9 cellular contexts compared by ENCODE assay signal in genomic region chr13:113029487-113030258, GRCh38.
DNase-seq lines count a peak whose midpoint lies in the region; ATAC-seq, FAIRE-seq and TF ChIP-seq lines count a peak whose summit lies in the region.
"Had no signal": no experiment of that assay in that cellular context is flagged by ENCODE, and none has a peak within 500 bp of the region (broad histone marks: within the 10 kb centered on the region; RNA-seq: fewer than 3 reads in every experiment).

No MANE protein-coding gene starts in this region.

- H4K20me1 ChIP-seq in GM12878 (ENCODE audit: control insufficient read depth, insufficient read depth) = no peaks in the 10 kb centered on the region

- 21% methylated on average over 21 of the region's 23 CpGs for WGBS in GM12878 (ENCODE audit: insufficient coverage, insufficient replicate concordance, low lambda C conversion rate, missing lambda C conversion rate)

- H3K27ac ChIP-seq in AG04450 (ENCODE audit: low read depth, low read length) (no peak overlapping the region), GM12878 (ENCODE audit: control insufficient read depth, insufficient read depth) (no peak overlapping the region), lower lobe of right lung (no peak overlapping the region)

- POLR2A ChIA-PET in AG04450 (lab: Yijun Ruan, JAX) = no interaction called here
- POLR2A ChIA-PET in GM12878 (lab: Charles Lee) = no interaction called here

- H3K9me3 ChIP-seq in AG04450 (ENCODE audit: control insufficient read depth, insufficient read depth, low read length) = peaks cover 13% of the 10 kb centered on the region; the same call in 1 of the 2 replicates
- H3K9me3 ChIP-seq in GM12878 (replicated peaks; ENCODE audit: control insufficient read depth, insufficient read depth, low read length) = no peaks in the 10 kb centered on the region
- no peaks in the 10 kb centered on the region for H3K9me3 ChIP-seq in lower lobe of right lung

- SMC1A ChIA-PET in GM12878 (lab: Charles Lee; ENCODE audit: uncharacterized antibody, unreplicated experiment) = interaction anchor here (0.6 kb wide), 1 partner anchor 814 kb away, joined by 3 read pairs; no protein-coding TSS in a partner anchor

- no peak overlapping the region for H3K4me2 ChIP-seq in GM12878 (ENCODE audit: control insufficient read depth, insufficient read depth)

- peak; percentile 47 for TF ChIP-seq RAD21 in GM12878 (IDR thresholded peaks at IDR 0.05; ENCODE audit: insufficient read depth, low read depth, low read length)

- in situ Hi-C loops in GM12878 (cut with MboI) = no loop called here

- DNase-seq in AG04450 (ENCODE audit: low read depth, low spot score) (no peak), GM12891 (ENCODE audit: insufficient read length, low spot score) (peak; percentile 66), T-helper 2 cell (peak in 3 of 5 experiments; percentile 8 to 27 (median 23)), GM12878 (ENCODE audit: low read depth, low spot score) (no peak), lower lobe of right lung (no peak), NCI-H2107 (lab: John Stamatoyannopoulos, UW) (no peak)
- DNase-seq in stimulated activated CD8-positive, alpha-beta memory T cell treated with anti-CD3 and anti-CD28 coated beads, Interleukin-4, amount 100 ng/mL, for 48 hours = peak; percentile 84

- TF ChIP-seq POLR2A in GM12891 (IDR thresholded peaks at IDR 0.05; ENCODE audit: low read depth, low read length) (no peak), GM12878 (IDR thresholded peaks at IDR 0.05; ENCODE audit: low read depth, low read length) (no peak)

- RAD21 ChIA-PET in GM12878 (lab: Charles Lee; ENCODE audit: unreplicated experiment) = no interaction called here

- peaks cover 18% of the 10 kb centered on the region for H3K27me3 ChIP-seq in AG04450 (ENCODE audit: control insufficient read depth, insufficient read depth, low read length)
- H3K27me3 ChIP-seq in GM12878 (replicated peaks in 1 of 2; ENCODE audit: control insufficient read depth in 2 of 2, insufficient read depth in 2 of 2, low read length in 1 of 2) = no peaks in the 10 kb centered on the region; a peak in 2 of 4 replicates
- H3K27me3 ChIP-seq in lower lobe of right lung (ENCODE audit: low read depth) = no peaks in the 10 kb centered on the region

- H2AFZ ChIP-seq in GM12878 (ENCODE audit: control insufficient read depth, low read depth, low read length) = no peak overlapping the region

- ATAC-seq in GM12878 = peak; percentile 66
- ATAC-seq in lower lobe of right lung = peak; percentile 67 to 68
- no peak for ATAC-seq in HG02763 (IDR thresholded peaks at IDR 0.05; ENCODE audit: unreplicated experiment)

- no peak for TF ChIP-seq EP300 in GM12878 (IDR thresholded peaks at IDR 0.05; ENCODE audit: borderline replicate concordance in 1 of 2, control insufficient read depth in 1 of 2, low read depth in 2 of 2, low read length in 2 of 2)

- TF ChIP-seq CTCF in AG04450 (IDR thresholded peaks at IDR 0.05; ENCODE audit: low read depth, low read length) = peak; percentile 83
- peak; percentile 60 to 90 (median 70) for TF ChIP-seq CTCF in GM12878 (IDR thresholded peaks at IDR 0.05 in 2 of 3, conservative IDR thresholded peaks at IDR 0.05 in 1 of 3; ENCODE audit: control insufficient read depth in 2 of 3, extremely low read depth in 1 of 3, insufficient read depth in 1 of 3, low read depth in 3 of 3, low read length in 3 of 3)
- peak; percentile 82 for TF ChIP-seq CTCF in lower lobe of right lung (IDR thresholded peaks at IDR 0.05)

- BruUV-seq in GM12878 (replicated peaks; lab: Mats Ljungman, UMichigan) = no TSS peak

- no peak overlapping the region for H3K4me3 ChIP-seq in AG04450 (ENCODE audit: low read depth, low read length)
- no peak overlapping the region for H3K4me3 ChIP-seq in GM12878
- no peak overlapping the region for H3K4me3 ChIP-seq in lower lobe of right lung

- H3K9ac ChIP-seq in GM12878 (ENCODE audit: control insufficient read depth, insufficient read depth, low read length) = no peak overlapping the region

- H3K79me2 ChIP-seq in GM12878 (ENCODE audit: control insufficient read depth, insufficient read depth, low read length) = no peaks in the 10 kb centered on the region

- FAIRE-seq in GM12891 (lab: Jason Lieb, UNC) (no peak), GM12878 (lab: Jason Lieb, UNC) (no peak)
- FAIRE-seq: islet of Langerhans had no signal

- H3K36me3 ChIP-seq in GM12878 (ENCODE audit: control insufficient read depth in 2 of 2, insufficient read depth in 2 of 2, low read length in 1 of 2) (no peaks in the 10 kb centered on the region), lower lobe of right lung (no peaks in the 10 kb centered on the region)

- CTCF ChIA-PET in AG04450 (lab: Charles Lee) = interaction anchor here (0.5 to 1.2 kb wide), 10 partner anchors 9 to 432 kb away, joined by 3 to 11 read pairs (median 4); no protein-coding TSS in a partner anchor
- CTCF ChIA-PET in GM12878 (lab: Yijun Ruan, JAX) = interaction anchor here (0.6 to 1.7 kb wide), 5 partner anchors 11 to 415 kb away, joined by 3 to 7 read pairs (median 4); no protein-coding TSS in a partner anchor

- H3K4me1 ChIP-seq in GM12878 (ENCODE audit: control insufficient read depth, insufficient read depth, low read length) (no peaks in the 10 kb centered on the region), lower lobe of right lung (no peaks in the 10 kb centered on the region)

- intact Hi-C loops in GM12878 (cut with micrococcal nuclease; ENCODE audit: unreplicated experiment) = loop anchor here (1.0 to 10.0 kb wide), 2 partner anchors 87 to 365 kb away; no protein-coding TSS in a partner anchor
- intact Hi-C loops in lower lobe of right lung (cut with DNase I) = no loop called here

TF ChIP-seq in GM12891, 5 proteins besides CTCF, POLR2A, EP300 and RAD21:
- no peak for TF ChIP-seq POU2F2 (IDR thresholded peaks at IDR 0.05; ENCODE audit: low read depth, low read length)
- no peak for TF ChIP-seq TAF1 (IDR thresholded peaks at IDR 0.05; ENCODE audit: low read depth, low read length)
- no peak for TF ChIP-seq SPI1 (IDR thresholded peaks at IDR 0.05; ENCODE audit: low read depth, low read length)
- no peak for TF ChIP-seq PAX5 (IDR thresholded peaks at IDR 0.05; ENCODE audit: insufficient read depth, low read length, severe bottlenecking)
- no peak for TF ChIP-seq POLR2AphosphoS5 (IDR thresholded peaks at IDR 0.05; ENCODE audit: low read depth, low read length)

TF ChIP-seq in GM12878, 131 proteins besides CTCF, POLR2A, EP300 and RAD21:
- TF ChIP-seq RUNX3 (IDR thresholded peaks at IDR 0.05; ENCODE audit: low read length) (no peak), MXI1 (IDR thresholded peaks at IDR 0.05; ENCODE audit: low read depth, low read length) (no peak), IRF5 (IDR thresholded peaks at IDR 0.05; ENCODE audit: borderline replicate concordance) (no peak), BCL11A (IDR thresholded peaks at IDR 0.05; ENCODE audit: low read depth, low read length) (no peak), STAT3 (IDR thresholded peaks at IDR 0.05; ENCODE audit: low read depth, low read length) (no peak), SMC3 (IDR thresholded peaks at IDR 0.05; ENCODE audit: borderline replicate concordance, low read length) (peak; percentile 42; the same call in 1 of the 2 replicates), BCL3 (IDR thresholded peaks at IDR 0.05; ENCODE audit: borderline replicate concordance, insufficient read depth, low read depth, low read length, poor library complexity, severe bottlenecking) (no peak), JUND (IDR thresholded peaks at IDR 0.05; ENCODE audit: low read depth, low read length) (no peak)

Comparison
In these comparisons a context has a peak if more than half of its experiments do, and no peak if none do; other contexts are left out.
1. DNase-seq: peak in GM12891 (single experiment), T-helper 2 cell (3 of 5) and stimulated activated CD8-positive, alpha-beta memory T cell treated with anti-CD3 and anti-CD28 coated beads, Interleukin-4, amount 100 ng/mL, for 48 hours (single experiment); none in AG04450 (single experiment), GM12878 (single experiment), lower lobe of right lung (single experiment) and NCI-H2107 (single experiment).
2. Peak in every context shown above with its lines, with median percentiles within 50 percentile points of each other: CTCF ChIP-seq.